In the genomic region with DNA sequence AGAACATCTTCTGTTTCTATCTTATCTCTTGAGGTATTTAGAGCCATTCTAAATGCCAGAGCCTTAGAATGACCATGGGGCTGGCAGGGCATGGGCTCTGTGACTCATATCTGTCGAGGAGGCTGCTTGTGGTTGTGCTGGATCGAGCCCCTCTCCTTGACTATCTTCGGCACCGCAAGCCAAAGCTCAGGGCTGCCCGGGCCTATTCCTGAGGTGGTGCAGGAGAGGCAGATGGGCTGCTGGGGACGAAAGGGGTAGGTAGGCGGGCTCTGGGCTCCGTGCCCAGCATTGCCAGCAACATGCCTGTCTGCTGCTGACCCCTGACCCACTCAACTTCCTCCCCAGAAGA, we compare ENCODE assay signal across 20 cellular contexts.
DNase-seq lines count a peak whose midpoint lies in the region; ATAC-seq and TF ChIP-seq lines count a peak whose summit lies in the region.
"Had no signal": no experiment of that assay in that cellular context is flagged by ENCODE, and none has a peak within 500 bp of the region (broad histone marks: within the 10 kb centered on the region; RNA-seq: fewer than 3 reads in every experiment).

No MANE protein-coding gene starts in this region.

- no peak for ATAC-seq in activated T-cell treated with anti-CD3 and anti-CD28 coated beads, Interleukin-2, amount 50 U/mL, for 72 hours (replicated peaks in 1 of 2)
- ATAC-seq in RWPE2 (ENCODE audit: low read depth) (0 out of 3 replicates have a peak, but pooled peaks have one; percentile 5), HG03025 (IDR thresholded peaks at IDR 0.05; ENCODE audit: low FRiP score, unreplicated experiment) (no peak)
- ATAC-seq: activated CD4-positive, CD25-positive, alpha-beta regulatory T cell treated with anti-CD3 and anti-CD28 coated beads, Interleukin-2, amount 50 U/mL, for 24 hours; activated CD8-positive, alpha-beta T cell treated with anti-CD3 and anti-CD28 coated beads, Interleukin-2, amount 10 ng/mL, durations not matched to agents 7 days and 5 days; left colon; sciatic nerve had no signal

- no peaks in the 10 kb centered on the region for H3K36me3 ChIP-seq in RWPE2 (ENCODE audit: low read depth)
- no peaks in the 10 kb centered on the region for H3K36me3 ChIP-seq in ovary

- TF ChIP-seq POLR2A in ovary (IDR thresholded peaks at IDR 0.05) = no peak

- H3K27ac Mint-ChIP-seq in activated T-cell treated with anti-CD3 and anti-CD28 coated beads, Interleukin-2, amount 50 U/mL, for 72 hours = peak overlapping the region; percentile 35
- no peak overlapping the region for H3K27ac Mint-ChIP-seq in chondrocyte (ENCODE audit: unreplicated experiment)
- H3K27ac Mint-ChIP-seq: activated naive CD8-positive, alpha-beta T cell treated with anti-CD3 and anti-CD28 coated beads for 36 hours; nephron had no signal

- intact Hi-C loops in posterior vena cava (cut with DNase I) (no loop called here), ovary (cut with DNase I) (no loop called here)

- no peaks in the 10 kb centered on the region for H3K9me3 ChIP-seq in RWPE2 (ENCODE audit: severe bottlenecking)
- H3K9me3 ChIP-seq in ovary = no peaks in the 10 kb centered on the region
- H3K9me3 ChIP-seq: SK-N-SH had no signal

- no peak overlapping the region for H3K4me3 Mint-ChIP-seq in activated T-cell treated with anti-CD3 and anti-CD28 coated beads, Interleukin-2, amount 50 U/mL, for 72 hours
- no peak overlapping the region for H3K4me3 Mint-ChIP-seq in chondrocyte (ENCODE audit: unreplicated experiment)
- H3K4me3 Mint-ChIP-seq: activated CD8-positive, alpha-beta T cell treated with anti-CD3 and anti-CD28 coated beads, Interleukin-2, amount 10 ng/mL, durations not matched to agents 7 days and 5 days; activated naive CD8-positive, alpha-beta T cell treated with anti-CD3 and anti-CD28 coated beads for 36 hours; nephron had no signal

- H3K27me3 Mint-ChIP-seq in activated T-cell treated with anti-CD3 and anti-CD28 coated beads, Interleukin-2, amount 50 U/mL, for 72 hours (ENCODE audit: low read depth) = no peaks in the 10 kb centered on the region
- no peaks in the 10 kb centered on the region for H3K27me3 Mint-ChIP-seq in chondrocyte (ENCODE audit: low read depth)
- H3K27me3 Mint-ChIP-seq: activated naive CD8-positive, alpha-beta T cell treated with anti-CD3 and anti-CD28 coated beads for 36 hours had no signal

- peaks cover 15% of the 10 kb centered on the region for H3K4me1 Mint-ChIP-seq in activated T-cell treated with anti-CD3 and anti-CD28 coated beads, Interleukin-2, amount 50 U/mL, for 72 hours (ENCODE audit: low read depth)
- H3K4me1 Mint-ChIP-seq in chondrocyte (ENCODE audit: low read depth) = peaks cover 9% of the 10 kb centered on the region

- no peak for TF ChIP-seq EP300 in ovary (IDR thresholded peaks at IDR 0.05)

- H3K27ac ChIP-seq in RWPE2 (ENCODE audit: poor library complexity, severe bottlenecking) (no peak overlapping the region), ovary (no peak overlapping the region)
- H3K27ac ChIP-seq: GM23248 had no signal

- TF ChIP-seq CTCF in RWPE2 (IDR thresholded peaks at IDR 0.05; ENCODE audit: poor library complexity, severe bottlenecking) (no peak), chondrocyte (IDR thresholded peaks at IDR 0.05) (no peak), ovary (IDR thresholded peaks at IDR 0.05) (no peak)

- WGBS in ovary, 3 donors = 77 to 83% (median 83%) methylated on average over 8 of the region's 8 CpGs

- no peaks in the 10 kb centered on the region for H3K36me3 Mint-ChIP-seq in activated T-cell treated with anti-CD3 and anti-CD28 coated beads, Interleukin-2, amount 50 U/mL, for 72 hours (ENCODE audit: insufficient read depth in 2 of 2)
- peaks cover 2% of the 10 kb centered on the region for H3K36me3 Mint-ChIP-seq in chondrocyte (ENCODE audit: low read depth)

- no peak for DNase-seq in activated T-cell treated with anti-CD3 and anti-CD28 coated beads, Interleukin-2, amount 50 U/mL, for 72 hours
- DNase-seq in activated T-cell treated with anti-CD3 and anti-CD28 coated beads for 4 hours (no peak), RWPE2 (ENCODE audit: low spot score) (peak; percentile 77), chondrocyte (ENCODE audit: low spot score) (peak; percentile 64), posterior vena cava (ENCODE audit: low spot score) (peak; percentile 26), NOMO-1 treated with dmso at 0.1 percent for 144 hours (lab: John Stamatoyannopoulos, UW; ENCODE audit: unreplicated experiment) (no peak), ovary (no peak)
- DNase-seq: activated CD8-positive, alpha-beta T cell treated with anti-CD3 and anti-CD28 coated beads, Interleukin-2, amount 10 ng/mL, durations not matched to agents 7 days and 5 days; activated naive CD8-positive, alpha-beta T cell treated with anti-CD3 and anti-CD28 coated beads for 36 hours; activated T-cell treated with anti-CD3 and anti-CD28 coated beads, Interleukin-2, amount 50 U/mL, for 48 hours; GM23248; left colon; mesenchymal stem cell; NCI-H1436 treated with DMSO at 0.1 percent for 48 hours; SK-N-SH had no signal

- H3K4me1 ChIP-seq in RWPE2 (ENCODE audit: insufficient read depth, poor library complexity, severe bottlenecking) (no peaks in the 10 kb centered on the region), ovary (ENCODE audit: insufficient read depth) (no peaks in the 10 kb centered on the region)

- H3K4me3 ChIP-seq in RWPE2 (ENCODE audit: severe bottlenecking) (no peak overlapping the region), ovary (no peak overlapping the region)
- H3K4me3 ChIP-seq: GM23248, K562 had no signal

- H3K27me3 ChIP-seq in RWPE2 (ENCODE audit: insufficient read depth, poor library complexity, severe bottlenecking) (no peaks in the 10 kb centered on the region), ovary (no peaks in the 10 kb centered on the region)

- H3K9me3 Mint-ChIP-seq in activated T-cell treated with anti-CD3 and anti-CD28 coated beads, Interleukin-2, amount 50 U/mL, for 72 hours = no peaks in the 10 kb centered on the region
- H3K9me3 Mint-ChIP-seq in chondrocyte (ENCODE audit: low read depth) = no peaks in the 10 kb centered on the region
- H3K9me3 Mint-ChIP-seq: activated naive CD8-positive, alpha-beta T cell treated with anti-CD3 and anti-CD28 coated beads for 36 hours; nephron had no signal

Comparison
In these comparisons a context has a peak if more than half of its experiments do, and no peak if none do; other contexts are left out.
1. DNase-seq: peak in RWPE2 (single experiment), chondrocyte (single experiment) and posterior vena cava (single experiment); none in activated T-cell treated with anti-CD3 and anti-CD28 coated beads, Interleukin-2, amount 50 U/mL, for 72 hours (0 of 2), activated T-cell treated with anti-CD3 and anti-CD28 coated beads for 4 hours (single experiment), NOMO-1 treated with dmso at 0.1 percent for 144 hours (single experiment) and ovary (0 of 5).